ENCODE assay signal across 23 cellular contexts in genomic region chr5:101461455-101461854, GRCh38.
"Had no signal": no experiment of that assay in that cellular context is flagged by ENCODE, and none has a peak within 500 bp of the region (broad histone marks: within the 10 kb centered on the region; RNA-seq: fewer than 3 reads in every experiment).

No MANE protein-coding gene starts in this region.

- H3K4me3 ChIP-seq: neural progenitor cell, pancreas, prostate gland, right lobe of liver, sigmoid colon, stomach, thoracic aorta, thyroid gland, transverse colon, upper lobe of right lung, uterus had no signal

- H3K9me3 ChIP-seq: neutrophil, pancreas, prostate gland, right lobe of liver, sigmoid colon, thoracic aorta, thyroid gland, transverse colon, upper lobe of right lung, uterus had no signal

- H3K36me3 ChIP-seq: neural progenitor cell, neutrophil, pancreas, prostate gland, right lobe of liver, sigmoid colon, stomach, thoracic aorta, thyroid gland, transverse colon, upper lobe of right lung, uterus had no signal

- H2AFZ ChIP-seq: neural progenitor cell had no signal

- FAIRE-seq: pancreas, small intestine had no signal

- DNase-seq: naive thymus-derived CD4-positive, alpha-beta T cell; natural killer cell; nucleus accumbens; pancreas; right cardiac atrium; right lobe of liver; sigmoid colon; small intestine; stimulated activated CD4-positive, alpha-beta T cell treated with anti-CD3 and anti-CD28 coated beads, Interleukin-15, amount 100 ng/mL, for 24 hours; stimulated activated CD4-positive, alpha-beta T cell treated with anti-CD3 and anti-CD28 coated beads, Interleukin-2, amount 100 ng/mL, for 24 hours; stimulated activated CD4-positive, alpha-beta T cell treated with anti-CD3 and anti-CD28 coated beads, Interleukin-2, amount 100 ng/mL, for 48 hours; stimulated activated CD4-positive, alpha-beta T cell treated with anti-CD3 and anti-CD28 coated beads, Interleukin-4, amount 100 ng/mL, for 24 hours; stimulated activated naive B cell treated with anti-CD40 and anti-IgM and Interleukin-4, amounts not matched to agents 10 μg/mL and 1 μg/mL and 100 μg/mL, for 72 hours; stimulated activated naive CD4-positive, alpha-beta T cell treated with Interleukin-2 at 50 U/mL for 16 hours; stomach; thyroid gland; transverse colon; upper lobe of right lung; uterus had no signal

- H3K4me1 ChIP-seq: neural progenitor cell, pancreas, prostate gland, right lobe of liver, sigmoid colon, stomach, thyroid gland, transverse colon, upper lobe of right lung, uterus had no signal

- H3K27me3 ChIP-seq: neural progenitor cell, neutrophil, pancreas, right lobe of liver, sigmoid colon, stomach, thyroid gland, transverse colon, upper lobe of right lung, uterus had no signal

- H3K27ac ChIP-seq: neural progenitor cell, neutrophil, pancreas, prostate gland, right lobe of liver, sigmoid colon, stomach, thoracic aorta, thyroid gland, transverse colon, upper lobe of right lung, uterus had no signal

- H3K4me2 ChIP-seq: neural progenitor cell had no signal

- H3K9ac ChIP-seq: neural progenitor cell had no signal
